ENCODE assay signal across 15 cellular contexts in the genomic region with DNA sequence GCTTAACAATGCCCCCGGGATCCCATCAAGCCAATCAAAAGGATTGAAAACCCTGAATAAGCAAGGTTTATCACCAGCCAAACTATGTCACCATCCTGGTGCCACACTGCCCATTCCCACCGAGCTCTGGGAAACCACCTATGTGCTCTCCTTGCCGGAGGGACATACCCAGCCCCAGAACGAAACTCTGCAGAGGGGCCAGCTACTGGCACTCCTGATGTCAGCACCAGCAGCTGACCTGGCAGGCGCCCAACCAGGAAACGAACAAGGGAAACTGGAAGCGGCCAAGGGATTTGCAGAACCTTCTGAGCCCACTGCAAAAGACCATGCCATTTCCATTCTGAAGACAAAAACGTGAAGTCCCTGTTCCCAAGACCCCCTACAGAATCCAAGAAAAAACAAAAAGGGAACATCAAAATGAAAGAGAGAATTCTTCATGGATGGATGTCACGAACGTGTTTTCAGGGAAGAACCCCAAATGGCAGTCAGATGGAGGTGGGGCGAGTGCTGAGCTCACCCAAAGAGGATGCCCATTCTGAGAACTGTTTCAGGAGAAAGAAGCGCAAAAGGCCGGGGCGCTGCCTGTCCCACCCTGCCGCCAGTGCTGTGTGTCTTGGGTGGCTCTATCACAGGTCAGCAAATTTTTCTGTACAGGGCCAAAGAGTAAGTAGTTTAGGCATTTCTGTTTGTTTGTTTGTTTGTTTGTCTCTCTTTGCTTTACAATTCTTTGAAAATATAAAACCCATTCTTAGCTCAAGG.
DNase-seq lines count a peak whose midpoint lies in the region; ATAC-seq and TF ChIP-seq lines count a peak whose summit lies in the region.
"Had no signal": no experiment of that assay in that cellular context is flagged by ENCODE, and none has a peak within 500 bp of the region (broad histone marks: within the 10 kb centered on the region; RNA-seq: fewer than 3 reads in every experiment).

No MANE protein-coding gene starts in this region.

- no peak overlapping the region for H3K27ac Mint-ChIP-seq in effector memory CD8-positive, alpha-beta T cell
- H3K27ac Mint-ChIP-seq: activated CD8-positive, alpha-beta T cell treated with anti-CD3 and anti-CD28 coated beads for 36 hours; activated naive CD4-positive, alpha-beta T cell treated with anti-CD3 and anti-CD28 coated beads for 36 hours; T-helper 1 cell treated with Interleukin-12 subunit alpha and Interleukin-12 subunit beta and Interleukin-4 antibody, amounts not matched to agents 30 μg/mL and 1 μg/mL, for 36 hours had no signal

- peaks cover 4% of the 10 kb centered on the region for H3K36me3 Mint-ChIP-seq in effector memory CD8-positive, alpha-beta T cell (ENCODE audit: insufficient read depth)
- H3K36me3 Mint-ChIP-seq: CD14-positive monocyte had no signal

- intact Hi-C loops in body of pancreas (cut with DNase I) (no loop called here), left lung (cut with DNase I) (no loop called here), stomach (cut with DNase I; ENCODE audit: low total_unique reads) (no loop called here)

- H3K4me3 Mint-ChIP-seq in effector memory CD8-positive, alpha-beta T cell: no peak overlapping the region
- H3K4me3 Mint-ChIP-seq: activated CD8-positive, alpha-beta T cell treated with anti-CD3 and anti-CD28 coated beads for 36 hours; activated naive CD4-positive, alpha-beta T cell treated with anti-CD3 and anti-CD28 coated beads for 36 hours; T-helper 1 cell treated with Interleukin-12 subunit alpha and Interleukin-12 subunit beta and Interleukin-4 antibody, amounts not matched to agents 30 μg/mL and 1 μg/mL, for 36 hours had no signal

- no peak for TF ChIP-seq POLR2A in body of pancreas (IDR thresholded peaks at IDR 0.05)
- TF ChIP-seq POLR2A in stomach (IDR thresholded peaks at IDR 0.05): no peak

- H3K27ac ChIP-seq in body of pancreas (no peak overlapping the region), left lung (peak overlapping the region in 1 of 2 donors; percentile 33), stomach (peak overlapping the region in 1 of 5 donors; percentile 26)

- no peak overlapping the region for H3K4me3 ChIP-seq in body of pancreas
- H3K4me3 ChIP-seq in left lung: no peak overlapping the region
- no peak overlapping the region for H3K4me3 ChIP-seq in stomach

- peaks cover 0 to 12% of the 10 kb centered on the region in 2 donors for H3K27me3 Mint-ChIP-seq in effector memory CD8-positive, alpha-beta T cell

- WGBS in body of pancreas, 2 donors: 61 to 64% methylated on average over 15 of the region's 15 CpGs
- WGBS in stomach, 5 donors: 68 to 79% (median 74%) methylated on average over 13 to 15 of the region's 15 CpGs

- no peaks in the 10 kb centered on the region for H3K4me1 Mint-ChIP-seq in effector memory CD8-positive, alpha-beta T cell (ENCODE audit: low read depth in 2 of 2)

- TF ChIP-seq EP300 in stomach (IDR thresholded peaks at IDR 0.05): no peak

- H3K9me3 ChIP-seq in body of pancreas (no peaks in the 10 kb centered on the region), left lung (no peaks in the 10 kb centered on the region), stomach (no peaks in the 10 kb centered on the region)

- peaks cover 8% of the 10 kb centered on the region for H3K4me1 ChIP-seq in body of pancreas
- H3K4me1 ChIP-seq in left lung: peaks cover 0 to 20% of the 10 kb centered on the region in 2 donors
- peaks cover 0 to 24% (median 11%) of the 10 kb centered on the region in 4 donors for H3K4me1 ChIP-seq in stomach

- peak; percentile 53 to 69 (median 65) for DNase-seq in body of pancreas
- peak; percentile 70 to 80 for DNase-seq in left lung
- peak; percentile 50 for DNase-seq in stomach
- no peak for DNase-seq in effector memory CD8-positive, alpha-beta T cell
- no peak for DNase-seq in DMS79 (lab: John Stamatoyannopoulos, UW)
- DNase-seq in mesenteric fat pad (ENCODE audit: low spot score): no peak
- DNase-seq: activated CD8-positive, alpha-beta T cell treated with anti-CD3 and anti-CD28 coated beads for 36 hours; activated naive CD4-positive, alpha-beta T cell treated with anti-CD3 and anti-CD28 coated beads for 36 hours; GOT3; NCI-H187; stimulated activated naive CD8-positive, alpha-beta T cell treated with anti-CD3 and anti-CD28 coated beads, Interleukin-15, Interleukin-2, amounts not matched to agents 100 U/mL and 50 U/mL, for 24 hours had no signal

- ATAC-seq in GM21717 (IDR thresholded peaks at IDR 0.05; ENCODE audit: unreplicated experiment) (peak; percentile 52), body of pancreas (peak; percentile 58), left lung (peak; percentile 59), GM18907 (IDR thresholded peaks at IDR 0.05; ENCODE audit: unreplicated experiment) (no peak)
- ATAC-seq in effector memory CD8-positive, alpha-beta T cell (replicated peaks): no peak
- ATAC-seq: activated CD8-positive, alpha-beta T cell treated with anti-CD3 and anti-CD28 coated beads for 36 hours; stimulated activated naive CD8-positive, alpha-beta T cell treated with anti-CD3 and anti-CD28 coated beads, Interleukin-15, Interleukin-2, amounts not matched to agents 100 U/mL and 50 U/mL, for 24 hours had no signal

- TF ChIP-seq CTCF in body of pancreas (IDR thresholded peaks at IDR 0.05) (no peak), left lung (IDR thresholded peaks at IDR 0.05) (no peak), stomach (IDR thresholded peaks at IDR 0.05) (no peak)

- H3K36me3 ChIP-seq in body of pancreas (replicated peaks in 1 of 2; ENCODE audit: insufficient read depth in 1 of 2, low read depth in 2 of 2) (no peaks in the 10 kb centered on the region), left lung (no peaks in the 10 kb centered on the region), stomach (no peaks in the 10 kb centered on the region)

- no peaks in the 10 kb centered on the region for H3K9me3 Mint-ChIP-seq in effector memory CD8-positive, alpha-beta T cell
- H3K9me3 Mint-ChIP-seq: activated CD8-positive, alpha-beta T cell treated with anti-CD3 and anti-CD28 coated beads for 36 hours; activated naive CD4-positive, alpha-beta T cell treated with anti-CD3 and anti-CD28 coated beads for 36 hours; T-helper 1 cell treated with Interleukin-12 subunit alpha and Interleukin-12 subunit beta and Interleukin-4 antibody, amounts not matched to agents 30 μg/mL and 1 μg/mL, for 36 hours had no signal

- H3K27me3 ChIP-seq in body of pancreas (no peaks in the 10 kb centered on the region), left lung (no peaks in the 10 kb centered on the region), stomach (no peaks in the 10 kb centered on the region)

Comparison
In these comparisons a context has a peak if more than half of its experiments do, and no peak if none do; other contexts are left out.
1. ATAC-seq: peak in GM21717 (single experiment), body of pancreas (single experiment) and left lung (single experiment); none in effector memory CD8-positive, alpha-beta T cell (single experiment) and GM18907 (single experiment).
2. DNase-seq: peak in body of pancreas (4 of 4), left lung (2 of 2) and stomach (single experiment); none in effector memory CD8-positive, alpha-beta T cell (0 of 3), DMS79 (single experiment) and mesenteric fat pad (single experiment).